8 cellular contexts compared by ENCODE assay signal in the genomic region with DNA sequence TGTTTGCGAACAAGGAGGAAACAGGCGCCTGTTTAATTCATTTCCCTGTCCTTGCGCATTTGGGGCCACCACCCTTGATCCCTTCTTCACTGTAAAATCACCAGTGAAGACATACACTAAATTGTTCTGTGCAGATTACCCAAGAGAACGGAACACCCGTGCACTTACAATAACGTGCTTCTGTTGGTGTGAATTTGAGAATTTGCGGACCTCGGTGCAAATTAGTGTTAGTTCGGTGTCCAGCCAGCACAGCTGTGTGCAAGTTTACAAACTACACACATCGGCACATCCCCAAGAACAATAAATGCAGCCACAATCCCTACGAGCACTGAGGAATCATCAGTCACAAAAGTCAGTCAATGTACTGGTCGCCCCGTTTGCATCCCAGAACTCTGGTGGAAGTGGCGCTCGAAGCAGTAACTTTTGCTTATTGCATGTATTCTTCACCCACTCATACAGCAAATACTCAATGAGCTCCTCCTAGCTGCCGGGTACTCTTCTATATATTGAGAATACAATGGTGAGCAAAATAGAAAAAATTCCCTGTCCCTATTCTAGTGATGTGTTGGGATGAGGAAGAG. TPM values are rescaled to one million over a fixed set of nuclear protein-coding genes. Genes with fewer than 3 reads are reported as not detected.
A peak's percentile ranks its signal among the peaks of the same experiment; 100 is the strongest.
DNase-seq lines count a peak whose midpoint lies in the region; ATAC-seq, FAIRE-seq and TF ChIP-seq lines count a peak whose summit lies in the region.

No MANE protein-coding gene starts in this region.

- TF ChIP-seq EP300 in A549 (IDR thresholded peaks at IDR 0.05) = no peak

- H3K9me3 ChIP-seq in A549 (no peaks in the 10 kb centered on the region), SJCRH30 (replicated peaks) (no peaks in the 10 kb centered on the region), fibroblast of lung (ENCODE audit: control insufficient read depth, insufficient read depth, low read depth, low read length) (no peaks in the 10 kb centered on the region)

- TF ChIP-seq CTCF in A549 (IDR thresholded peaks at IDR 0.05) = peak; percentile 21; the same call in 1 of the 3 replicates
- no peak for TF ChIP-seq CTCF in GM12875 (IDR thresholded peaks at IDR 0.05; ENCODE audit: borderline replicate concordance, insufficient read depth, low read depth, low read length)
- peak; percentile 24 to 43 for TF ChIP-seq CTCF in fibroblast of lung (conservative IDR thresholded peaks at IDR 0.05 in 1 of 2, IDR thresholded peaks at IDR 0.05 in 1 of 2; ENCODE audit: low read depth in 1 of 2, low read length in 2 of 2)

- no peak for TF ChIP-seq POLR2A in A549 (IDR thresholded peaks at IDR 0.05; ENCODE audit: low read length)

- H3K4me3 ChIP-seq in A549 (peak overlapping the region; percentile 69), GM12875 (ENCODE audit: low read depth, low read length) (peak overlapping the region; percentile 74), SJCRH30 (peak overlapping the region; percentile 89), fibroblast of lung (replicated peaks in 1 of 4; ENCODE audit: control extremely low read depth in 1 of 4, insufficient read depth in 1 of 4, low read depth in 3 of 4, low read length in 4 of 4) (peak overlapping the region; percentile 76 to 94 (median 86))

- POLR2A ChIA-PET in A549 (lab: Yijun Ruan, JAX) = interaction anchor here (0.6 to 1.0 kb wide), 3 partner anchors 111 to 299 kb away, joined by 3 to 5 read pairs (median 4); partner anchors contain the start of gene WDR91

- H3K27me3 ChIP-seq in SJCRH30 (no peaks in the 10 kb centered on the region), fibroblast of lung (ENCODE audit: control insufficient read depth, insufficient read depth, low read length) (no peaks in the 10 kb centered on the region)

- no peak overlapping the region for H3K9ac ChIP-seq in fibroblast of lung (ENCODE audit: insufficient read depth, low read length)

- DNase-seq in A549 (ENCODE audit: low read depth in 1 of 2, low spot score in 1 of 2) (peak; percentile 15 to 57), SJCRH30 (peak; percentile 7 to 32), fibroblast of lung (ENCODE audit: low read depth in 2 of 2) (peak in 1 of 2 donors; percentile 51), putamen (ENCODE audit: low spot score) (peak; percentile 25), DMS79 (lab: John Stamatoyannopoulos, UW) (no peak)

- peak; percentile 12 to 14; a peak in 5 of 6 replicates for ATAC-seq in A549
- ATAC-seq in HG03354 (IDR thresholded peaks at IDR 0.05; ENCODE audit: poor library complexity, severe bottlenecking, unreplicated experiment) = no peak
- ATAC-seq in GM19397 (IDR thresholded peaks at IDR 0.05; ENCODE audit: unreplicated experiment) = no peak

- H2AFZ ChIP-seq in fibroblast of lung (ENCODE audit: low read length) = peak overlapping the region; percentile 98

- H3K36me3 ChIP-seq in SJCRH30 (no peaks in the 10 kb centered on the region; the same call in 1 of the 2 replicates), fibroblast of lung (ENCODE audit: control insufficient read depth, insufficient read depth, low read length) (no peaks in the 10 kb centered on the region)

- H3K79me2 ChIP-seq in fibroblast of lung (ENCODE audit: control insufficient read depth, insufficient read depth, low read length) = peaks cover 37% of the 10 kb centered on the region

- H3K4me2 ChIP-seq in A549 (peak overlapping the region; percentile 86), fibroblast of lung (ENCODE audit: extremely low read depth, insufficient read depth, low read length) (peak overlapping the region; percentile 92)

- H3K4me1 ChIP-seq in A549 (peaks cover 20% of the 10 kb centered on the region), SJCRH30 (peaks cover 7% of the 10 kb centered on the region; the same call in 1 of the 2 replicates), fibroblast of lung (ENCODE audit: control insufficient read depth, extremely low read depth, insufficient read depth, low read length) (no peaks in the 10 kb centered on the region)

- H3K27ac ChIP-seq in A549 (peak overlapping the region; percentile 93 to 96), SJCRH30 (no peak overlapping the region), fibroblast of lung (ENCODE audit: insufficient read depth, low read length) (peak overlapping the region; percentile 95)

- peak in 1 of 2 experiments; percentile 24; a peak in 1 of 5 replicates for TF ChIP-seq RAD21 in A549 (conservative IDR thresholded peaks at IDR 0.05 in 1 of 2, IDR thresholded peaks at IDR 0.05 in 1 of 2)

- CTCF ChIA-PET in A549 (lab: Yijun Ruan, JAX) = interaction anchor here (0.6 to 1.2 kb wide), 3 partner anchors 95 to 1401 kb away, joined by 3 to 7 read pairs (median 3); no protein-coding TSS in a partner anchor

- no peaks in the 10 kb centered on the region for H4K20me1 ChIP-seq in fibroblast of lung (ENCODE audit: control insufficient read depth, extremely low read depth, insufficient read depth, low read length)

- 2% methylated on average over 16 of the region's 16 CpGs for WGBS in A549 (ENCODE audit: missing lambda C conversion rate)

- no peak for FAIRE-seq in A549 (lab: Jason Lieb, UNC)

TF ChIP-seq in A549, 52 proteins besides CTCF, POLR2A, EP300 and RAD21:
- peak; percentile 17; the same call in 1 of the 3 replicates for TF ChIP-seq SMC3 (IDR thresholded peaks at IDR 0.05)
- TF ChIP-seq, protein P1, sequence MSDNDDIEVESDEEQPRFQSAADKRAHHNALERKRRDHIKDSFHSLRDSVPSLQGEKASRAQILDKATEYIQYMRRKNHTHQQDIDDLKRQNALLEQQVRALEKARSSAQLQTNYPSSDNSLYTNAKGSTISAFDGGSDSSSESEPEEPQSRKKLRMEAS (IDR thresholded peaks at IDR 0.05) = no peak
- 0 out of 2 replicates have a peak, but pooled peaks have one; percentile 32 for TF ChIP-seq TP53 (CRISPR knock-in tag; IDR thresholded peaks at IDR 0.05)
- TF ChIP-seq PHF8 (IDR thresholded peaks at IDR 0.05; ENCODE audit: borderline replicate concordance, low read depth) = peak; percentile 37; the same call in 1 of the 2 replicates
- TF ChIP-seq CHD4 (IDR thresholded peaks at IDR 0.05; ENCODE audit: borderline replicate concordance) = no peak

RNA-seq across cellular contexts. Expression of gene CNOT4, which starts 0.8 kb away (rescaled TPM):
- polyA plus RNA-seq in A549 (2011; rRNA removed) (15.8 and 16.4 TPM in 2 replicates), A549 (2017; fragmentation: RNase III; extraction: RNeasy Plus Mini Kit Qiagen cat#74134 plus additional on column Dnase treatment) (9.9 to 10.5 TPM (median 10.0 TPM) in 3 replicates), fibroblast of lung (15.9 and 16.1 TPM in 2 replicates)
- polyA plus RNA-seq in A549 (2012; cell fraction: cytosol; rRNA removed) = 3.4 and 4.4 TPM in 2 replicates
- 6.0 and 6.3 TPM in 2 replicates for polyA plus RNA-seq in A549 (2012; cell fraction: nucleus; rRNA removed)
- polyA minus RNA-seq in A549 (2011; rRNA and poly(A)+ RNA removed) = 17.8 and 25.1 TPM in 2 replicates
- 27.7 and 34.3 TPM in 2 replicates for total RNA-seq in SJCRH30 (2014; rRNA removed; shearing (Covaris generic))
- total RNA-seq in fibroblast of lung = 8.5 and 14.9 TPM in 2 replicates
- polyA plus RNA-seq in fibroblast of lung (2012) = 10.0 and 10.9 TPM in 2 replicates
- polyA minus RNA-seq in fibroblast of lung (ENCODE audit: low replicate concordance) = 5.4 and 10.1 TPM in 2 replicates

RNA-seq across cellular contexts. Expression of gene NUP205, which starts 47.0 kb away (rescaled TPM):
- polyA plus RNA-seq in A549 (2011; rRNA removed) (119 and 121 TPM in 2 replicates), A549 (2017; fragmentation: RNase III; extraction: RNeasy Plus Mini Kit Qiagen cat#74134 plus additional on column Dnase treatment) (52.1 to 55.0 TPM (median 54.8 TPM) in 3 replicates), fibroblast of lung (28.1 and 47.0 TPM in 2 replicates)
- polyA plus RNA-seq in A549 (2012; cell fraction: cytosol; rRNA removed) = 43.3 and 46.6 TPM in 2 replicates
- 52.8 and 77.8 TPM in 2 replicates for polyA plus RNA-seq in A549 (2012; cell fraction: nucleus; rRNA removed)
- 133 and 135 TPM in 2 replicates for polyA minus RNA-seq in A549 (2011; rRNA and poly(A)+ RNA removed)
- total RNA-seq in SJCRH30 (2014; rRNA removed; shearing (Covaris generic)) = 210 and 212 TPM in 2 replicates
- 31.3 and 36.7 TPM in 2 replicates for total RNA-seq in fibroblast of lung
- polyA plus RNA-seq in fibroblast of lung (2012) = 23.0 and 36.4 TPM in 2 replicates
- 37.8 and 55.2 TPM in 2 replicates for polyA minus RNA-seq in fibroblast of lung (ENCODE audit: low replicate concordance)

Comparison
In these comparisons a context has a peak if more than half of its experiments do, and no peak if none do; other contexts are left out.
1. ATAC-seq: peak in A549 (2 of 2); none in HG03354 (single experiment) and GM19397 (single experiment).
2. Peak in every context shown above with its lines, with median percentiles within 50 percentile points of each other: H3K4me3 ChIP-seq.